1 cellular context compared by ENCODE assay signal in genomic region chr21:28993293-28993629, GRCh38.
A peak's percentile ranks its signal among the peaks of the same experiment; 100 is the strongest.
TF ChIP-seq lines count a peak whose summit lies in the region.

No MANE protein-coding gene starts in this region.

TF ChIP-seq in HepG2, 621 proteins besides CTCF, POLR2A, EP300 and RAD21:
- TF ChIP-seq ZNF136 (CRISPR knock-in tag; IDR thresholded peaks at IDR 0.05; ENCODE audit: low read depth) (no peak), IRX3 (CRISPR knock-in tag; IDR thresholded peaks at IDR 0.05; ENCODE audit: borderline replicate concordance, low read depth) (no peak), ZFP90 (CRISPR knock-in tag; IDR thresholded peaks at IDR 0.05; ENCODE audit: borderline replicate concordance) (no peak), ZFP1 (CRISPR knock-in tag; IDR thresholded peaks at IDR 0.05) (0 out of 2 replicates have a peak, but pooled peaks have one; percentile 9)
